8 cellular contexts compared by ENCODE assay signal in the genomic region with DNA sequence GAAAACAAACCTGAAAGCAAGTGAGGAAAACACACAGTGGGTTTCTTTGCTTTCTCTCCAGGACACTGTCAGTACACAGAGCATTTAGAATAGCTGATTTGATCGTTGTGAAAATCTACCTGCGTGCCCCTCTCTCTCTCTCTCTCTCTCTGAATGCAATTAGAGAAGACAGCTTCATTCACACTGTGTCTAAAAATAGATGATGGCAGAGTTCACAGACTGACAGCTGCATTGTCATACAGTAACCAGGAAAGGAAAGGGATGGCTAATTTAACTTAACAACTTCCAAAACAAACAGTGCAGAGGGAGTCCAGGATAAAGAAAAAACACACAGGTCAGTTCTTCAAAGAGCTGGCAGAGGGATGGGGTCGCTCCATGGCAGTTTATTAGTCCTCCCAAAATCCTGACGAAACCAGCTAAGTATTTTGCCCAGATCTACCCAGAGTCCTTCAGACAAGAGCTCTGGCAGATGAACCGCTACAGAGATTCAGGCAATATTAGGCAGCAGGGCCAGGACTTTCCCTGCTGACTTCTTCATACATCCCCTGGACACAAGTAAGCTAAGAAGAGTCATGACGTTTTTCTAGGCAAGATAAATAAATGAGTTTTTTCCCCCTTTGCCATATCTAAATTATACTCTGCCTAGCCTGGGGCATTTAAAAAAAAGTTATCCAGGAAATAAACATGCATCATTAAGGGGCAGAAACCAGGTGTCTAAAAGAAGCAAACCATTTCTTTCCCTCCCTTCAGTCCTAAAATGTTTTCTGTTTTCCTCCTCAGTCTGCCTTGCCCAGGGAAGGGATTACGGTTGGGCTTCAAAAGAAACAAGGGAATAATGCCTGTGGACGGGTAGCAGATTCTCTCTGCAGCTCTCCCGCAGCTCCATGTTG. TPM values are rescaled to one million over a fixed set of nuclear protein-coding genes. Genes with fewer than 3 reads are reported as not detected.
DNase-seq lines count a peak whose midpoint lies in the region; ATAC-seq and TF ChIP-seq lines count a peak whose summit lies in the region.

No MANE protein-coding gene starts in this region.

- peak; percentile 39 for ATAC-seq in GM19463 (IDR thresholded peaks at IDR 0.05; ENCODE audit: unreplicated experiment)
- ATAC-seq in gastroesophageal sphincter, result peak; percentile 16
- ATAC-seq in psoas muscle, result peak; percentile 60 to 87 (median 86)

- DNase-seq in RPMI7951 (ENCODE audit: low read depth) (peak; percentile 83), psoas muscle (no peak), H7 (no peak), SKM-1 (lab: John Stamatoyannopoulos, UW; ENCODE audit: unreplicated experiment) (no peak), posterior vena cava (ENCODE audit: low spot score) (no peak)
- no peak for DNase-seq in stimulated activated CD4-positive, alpha-beta T cell treated with anti-CD3 and anti-CD28 coated beads, Interleukin-15, amount 100 ng/mL, for 24 hours

- TF ChIP-seq CTCF in gastroesophageal sphincter (IDR thresholded peaks at IDR 0.05) (no peak), psoas muscle (IDR thresholded peaks at IDR 0.05) (no peak)

- H3K9me3 ChIP-seq in gastroesophageal sphincter (no peaks in the 10 kb centered on the region), psoas muscle (no peaks in the 10 kb centered on the region)

- H3K36me3 ChIP-seq in gastroesophageal sphincter (no peaks in the 10 kb centered on the region), psoas muscle (ENCODE audit: insufficient read depth in 1 of 2, low read depth in 1 of 2) (no peaks in the 10 kb centered on the region), H7 (replicated peaks; ENCODE audit: control insufficient read depth, insufficient read depth, low read length) (no peaks in the 10 kb centered on the region)

- H3K27me3 ChIP-seq in gastroesophageal sphincter, result no peaks in the 10 kb centered on the region
- H3K27me3 ChIP-seq in psoas muscle (ENCODE audit: insufficient read depth in 3 of 3, low read length in 2 of 3), result no peaks in the 10 kb centered on the region
- H3K27me3 ChIP-seq in H7 (ENCODE audit: control insufficient read depth, insufficient read depth, low read length), result no peaks in the 10 kb centered on the region; the same call in 1 of the 2 replicates

- H3K4me3 ChIP-seq in gastroesophageal sphincter, result peak overlapping the region; percentile 10 to 30
- H3K4me3 ChIP-seq in psoas muscle, result peak overlapping the region; percentile 46
- H3K4me3 ChIP-seq in H7 (ENCODE audit: insufficient read depth, low read depth, low read length), result no peak overlapping the region

- H3K27ac ChIP-seq in gastroesophageal sphincter (peak overlapping the region; percentile 82 to 88 (median 86)), psoas muscle (peak overlapping the region; percentile 87)

- no peak for TF ChIP-seq POLR2A in gastroesophageal sphincter (IDR thresholded peaks at IDR 0.05)

- H3K4me1 ChIP-seq in gastroesophageal sphincter, result peaks cover 50 to 75% (median 54%) of the 10 kb centered on the region in 3 donors
- peaks cover 58% of the 10 kb centered on the region for H3K4me1 ChIP-seq in psoas muscle

- 7 to 8% methylated on average over 8 to 9 of the region's 9 CpGs for WGBS in gastroesophageal sphincter (ENCODE audit: low coverage in 1 of 2), 2 donors
- 2 to 9% (median 8%) methylated on average over 9 of the region's 9 CpGs for WGBS in psoas muscle, 3 donors

- no peak for TF ChIP-seq EP300 in gastroesophageal sphincter (IDR thresholded peaks at IDR 0.05)

- intact Hi-C loops in psoas muscle (cut with DNase I) (loop anchor here in 1 of 2 donors (2.0 kb wide), 2 partner anchors 21 to 25 kb away; no protein-coding TSS in a partner anchor), posterior vena cava (cut with DNase I) (no loop called here)

RNA-seq across cellular contexts. Expression of a gene that starts 58.8 kb away (rescaled TPM):
- 51.6 and 77.6 TPM in 2 replicates for total RNA-seq in RPMI7951 (2014; rRNA removed; shearing (Covaris generic))
- 100 to 1,000 TPM; 120 to 280 (median 263) TPM for total RNA-seq in gastroesophageal sphincter
- 10 to 100 TPM; 15.2 to 32.3 (median 17.5) TPM for total RNA-seq in psoas muscle
- 1 to 10 TPM; 3.1 to 9.0 (median 4.5) TPM for polyA plus RNA-seq in psoas muscle
- 8.3 and 9.5 TPM in 2 replicates for total RNA-seq in H7 (2014; rRNA removed; shearing (Covaris generic))
- total RNA-seq in posterior vena cava, result 10 to 100 TPM; 53.3 to 83.6 TPM

Comparison
In these comparisons a context has a peak if more than half of its experiments do, and no peak if none do; other contexts are left out.
1. ATAC-seq: peak in every context shown above with its lines; median percentile 86 in psoas muscle; 39 in GM19463; 16 in gastroesophageal sphincter.